ENCODE assay signal across 19 cellular contexts in genomic region chr2:226176298-226176984, GRCh38.
DNase-seq lines count a peak whose midpoint lies in the region; ATAC-seq and TF ChIP-seq lines count a peak whose summit lies in the region.
"Had no signal": no experiment of that assay in that cellular context is flagged by ENCODE, and none has a peak within 500 bp of the region (broad histone marks: within the 10 kb centered on the region; RNA-seq: fewer than 3 reads in every experiment).

No MANE protein-coding gene starts in this region.

- RAD21 ChIA-PET in HCT116 (lab: Charles Lee; ENCODE audit: low non-redundant PET in 1 of 2, low total read pairs in 2 of 2, uncharacterized antibody in 2 of 2, unreplicated experiment in 2 of 2) = no interaction called here

- H3K9me3 ChIP-seq in HCT116 (ENCODE audit: control insufficient read depth in 1 of 2, insufficient read depth in 1 of 2, low read depth in 1 of 2, low read length in 2 of 2) (no peaks in the 10 kb centered on the region), smooth muscle cell (replicated peaks; ENCODE audit: low read depth) (no peaks in the 10 kb centered on the region), WERI-Rb-1 (ENCODE audit: severe bottlenecking) (no peaks in the 10 kb centered on the region)
- H3K9me3 ChIP-seq: BE2C, HAP-1 had no signal

- no peaks in the 10 kb centered on the region for H3F3A ChIP-seq in smooth muscle cell (ENCODE audit: low read depth)

- DNase-seq in HCT116 (ENCODE audit: low read depth, low spot score) (no peak), amniotic epithelial cell (ENCODE audit: low read depth) (peak; percentile 5), epithelial cell of prostate (ENCODE audit: low read depth, low spot score) (no peak), smooth muscle cell (lab: John Stamatoyannopoulos, UW; ENCODE audit: unreplicated experiment) (no peak), WERI-Rb-1 (no peak), posterior cingulate gyrus (no peak), MV-4-11 (lab: John Stamatoyannopoulos, UW) (no peak)
- DNase-seq: ACHN; BE2C; C1 segment of cervical spinal cord; CD4-positive, CD25-positive, alpha-beta regulatory T cell; CD8-positive, alpha-beta memory T cell; COR-L47; DMS 273 treated with DMSO at 0.1 percent for 48 hours; DMS53; DND-41; EL had no signal

- H3K4me1 ChIP-seq in HCT116 (ENCODE audit: control insufficient read depth in 1 of 2, insufficient read depth in 2 of 2, low read length in 2 of 2) (peaks cover 60 to 94% of the 10 kb centered on the region in 2 experiments), smooth muscle cell (ENCODE audit: low read depth) (peaks cover 3% of the 10 kb centered on the region)
- H3K4me1 ChIP-seq: BE2C, HAP-1 had no signal

- no peak for TF ChIP-seq RAD21 in HCT116 (IDR thresholded peaks at IDR 0.05; ENCODE audit: low read depth)

- no peaks in the 10 kb centered on the region for H3K9me2 ChIP-seq in HCT116 (ENCODE audit: insufficient read depth)

- H3K27ac ChIP-seq in HCT116 (ENCODE audit: low read depth, low read length) = peak overlapping the region; percentile 95
- H3K27ac ChIP-seq in epithelial cell of prostate = peak overlapping the region; percentile 44
- no peak overlapping the region for H3K27ac ChIP-seq in smooth muscle cell (ENCODE audit: low read depth)
- H3K27ac ChIP-seq in WERI-Rb-1 = no peak overlapping the region

- H3K4me2 ChIP-seq in HCT116 (ENCODE audit: low read length) (no peak overlapping the region), smooth muscle cell (no peak overlapping the region)

- H3K9ac ChIP-seq in HCT116 (ENCODE audit: low read length) = peak overlapping the region; percentile 37
- no peak overlapping the region for H3K9ac ChIP-seq in smooth muscle cell (ENCODE audit: low read depth)

- H3K36me3 ChIP-seq in HCT116 (ENCODE audit: control insufficient read depth in 1 of 2, insufficient read depth in 2 of 2, low read length in 2 of 2) (peaks cover 0 to 29% of the 10 kb centered on the region in 2 experiments; a peak in 2 of 4 replicates), smooth muscle cell (ENCODE audit: low read depth) (no peaks in the 10 kb centered on the region), WERI-Rb-1 (no peaks in the 10 kb centered on the region)
- H3K36me3 ChIP-seq: BE2C, HAP-1 had no signal

- H4K20me1 ChIP-seq in HCT116 (ENCODE audit: insufficient read depth) (no peaks in the 10 kb centered on the region), smooth muscle cell (ENCODE audit: low read depth) (no peaks in the 10 kb centered on the region)

- ATAC-seq in HCT116 = no peak
- ATAC-seq: GM12878 had no signal

- H3K79me2 ChIP-seq in HCT116 (ENCODE audit: insufficient read depth, low read length) (peaks cover 56% of the 10 kb centered on the region), smooth muscle cell (ENCODE audit: low read depth) (no peaks in the 10 kb centered on the region)

- POLR2A ChIA-PET in HCT116 (lab: Charles Lee) = interaction anchor here (1.2 kb wide), 1 partner anchor 8 kb away, joined by 6 read pairs; no protein-coding TSS in a partner anchor

- no peak for TF ChIP-seq POLR2A in HCT116 (IDR thresholded peaks at IDR 0.05; ENCODE audit: borderline replicate concordance, extremely low read depth, insufficient read depth, insufficient read length)

- H3K27me3 ChIP-seq in HCT116 (ENCODE audit: insufficient read depth, low read length) = no peaks in the 10 kb centered on the region
- H3K27me3 ChIP-seq in smooth muscle cell (ENCODE audit: low read depth) = no peaks in the 10 kb centered on the region
- H3K27me3 ChIP-seq in WERI-Rb-1 (ENCODE audit: insufficient read depth, low read depth, severe bottlenecking) = no peaks in the 10 kb centered on the region
- H3K27me3 ChIP-seq: BE2C had no signal

- CTCF ChIA-PET in HCT116 (lab: Charles Lee) = no interaction called here

- intact Hi-C loops in HCT116 (cut with micrococcal nuclease) (no loop called here), posterior cingulate gyrus (cut with DNase I) (no loop called here)

- H2AFZ ChIP-seq in HCT116 (ENCODE audit: low read depth, low read length, poor library complexity, severe bottlenecking) (no peak overlapping the region), smooth muscle cell (ENCODE audit: low read depth) (peak overlapping the region; percentile 76)

- WGBS in smooth muscle cell (ENCODE audit: low lambda C conversion rate) = 21% methylated on average over 3 of the region's 3 CpGs

- TF ChIP-seq CTCF in HCT116 (IDR thresholded peaks at IDR 0.05 in 2 of 3, conservative IDR thresholded peaks at IDR 0.05 in 1 of 3; ENCODE audit: borderline replicate concordance in 1 of 3, insufficient read depth in 1 of 3, low read depth in 2 of 3, low read length in 2 of 3) (no peak), smooth muscle cell (IDR thresholded peaks at IDR 0.05; ENCODE audit: borderline replicate concordance, insufficient read depth, poor library complexity, severe bottlenecking) (no peak), WERI-Rb-1 (IDR thresholded peaks at IDR 0.05; ENCODE audit: low read depth, low read length) (no peak)

- BruUV-seq in HCT116 (replicated peaks; lab: Mats Ljungman, UMichigan) = no TSS peak

- H3K4me3 ChIP-seq in HCT116 (replicated peaks in 1 of 2; ENCODE audit: low read depth in 1 of 2, low read length in 2 of 2) (no peak overlapping the region), smooth muscle cell (no peak overlapping the region), WERI-Rb-1 (ENCODE audit: low read depth, low read length) (no peak overlapping the region)
- H3K4me3 ChIP-seq: GM12878, HAP-1 had no signal

TF ChIP-seq in HCT116, 20 proteins besides CTCF, POLR2A, EP300 and RAD21:
- peak; percentile 63; the same call in 1 of the 2 replicates for TF ChIP-seq CBX3 (IDR thresholded peaks at IDR 0.05; ENCODE audit: low read depth)
- no peak for TF ChIP-seq SP1 (IDR thresholded peaks at IDR 0.05; ENCODE audit: low read depth)
- no peak for TF ChIP-seq CEBPB (IDR thresholded peaks at IDR 0.05; ENCODE audit: low read depth)
- no peak for TF ChIP-seq ELF1 (IDR thresholded peaks at IDR 0.05; ENCODE audit: borderline replicate concordance, low read depth)
- no peak for TF ChIP-seq TCF7L2 (IDR thresholded peaks at IDR 0.05; ENCODE audit: borderline replicate concordance, extremely low read depth, insufficient read depth, insufficient read length)
- no peak for TF ChIP-seq ZBTB33 (IDR thresholded peaks at IDR 0.05; ENCODE audit: extremely low read depth, insufficient replicate concordance, low read length)
- TF ChIP-seq, protein P1, sequence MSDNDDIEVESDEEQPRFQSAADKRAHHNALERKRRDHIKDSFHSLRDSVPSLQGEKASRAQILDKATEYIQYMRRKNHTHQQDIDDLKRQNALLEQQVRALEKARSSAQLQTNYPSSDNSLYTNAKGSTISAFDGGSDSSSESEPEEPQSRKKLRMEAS (IDR thresholded peaks at IDR 0.05) = peak; percentile 44; the same call in 1 of the 2 replicates
- TF ChIP-seq POLR2AphosphoS5 (IDR thresholded peaks at IDR 0.05; ENCODE audit: low read depth, low read length) = no peak
- no peak for TF ChIP-seq EGR1 (IDR thresholded peaks at IDR 0.05; ENCODE audit: low read depth)
- no peak for TF ChIP-seq FOSL1 (IDR thresholded peaks at IDR 0.05; ENCODE audit: low read depth)
- no peak for TF ChIP-seq SIN3A (IDR thresholded peaks at IDR 0.05; ENCODE audit: low read depth)
- TF ChIP-seq REST (IDR thresholded peaks at IDR 0.05; ENCODE audit: low read depth) = no peak
- TF ChIP-seq, protein P2, sequence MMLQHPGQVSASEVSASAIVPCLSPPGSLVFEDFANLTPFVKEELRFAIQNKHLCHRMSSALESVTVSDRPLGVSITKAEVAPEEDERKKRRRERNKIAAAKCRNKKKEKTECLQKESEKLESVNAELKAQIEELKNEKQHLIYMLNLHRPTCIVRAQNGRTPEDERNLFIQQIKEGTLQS (IDR thresholded peaks at IDR 0.05) = no peak

Comparison
In these comparisons a context has a peak if more than half of its experiments do, and no peak if none do; other contexts are left out.
1. H3K27ac ChIP-seq: peak in HCT116 (single experiment) and epithelial cell of prostate (single experiment); none in smooth muscle cell (single experiment) and WERI-Rb-1 (single experiment).